Comparison of ENCODE assay signal across 9 cellular contexts in the genomic region with DNA sequence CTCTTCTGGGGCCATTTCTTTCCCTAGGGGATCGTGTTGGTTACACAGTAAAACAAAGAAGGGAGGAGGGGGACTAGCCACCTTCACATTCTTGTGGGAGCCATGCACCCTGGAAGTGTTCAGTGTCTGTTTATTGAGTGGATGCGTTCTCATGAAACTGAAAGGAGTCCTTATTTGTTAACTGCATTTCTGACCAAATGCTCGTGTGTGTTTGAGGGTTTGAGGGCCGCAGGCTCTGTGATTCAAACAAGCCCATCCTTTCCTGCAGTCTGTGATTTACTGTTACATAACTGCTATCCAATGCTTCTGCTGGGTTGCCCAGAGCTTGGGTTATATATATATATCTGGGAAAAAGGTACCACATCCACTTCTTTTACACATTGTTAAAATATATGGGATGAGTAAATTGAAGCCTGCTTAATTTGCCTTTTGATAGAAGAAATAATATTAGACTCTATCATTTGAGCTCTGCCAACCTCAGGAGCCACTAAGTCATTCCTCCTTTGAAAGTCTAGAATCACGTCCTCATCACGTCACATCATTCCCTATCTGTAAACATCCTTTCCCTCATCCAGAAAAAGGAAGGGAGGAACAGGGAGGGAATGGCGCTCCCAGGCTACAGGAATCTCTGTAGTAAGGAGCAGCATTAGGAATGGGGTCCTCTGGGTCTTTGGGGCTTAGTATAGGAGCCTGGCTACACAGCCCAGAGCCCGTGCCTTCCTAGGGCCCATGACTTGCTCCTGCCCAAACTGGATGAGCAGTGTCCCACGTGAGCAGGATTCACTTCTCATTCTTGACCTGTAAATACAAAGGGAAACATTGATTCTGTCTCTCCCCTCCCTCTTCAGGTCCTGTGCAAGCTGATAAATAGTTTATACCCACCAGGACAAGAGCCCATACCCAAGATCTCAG. TPM values are rescaled to one million over a fixed set of nuclear protein-coding genes. Genes with fewer than 3 reads are reported as not detected.
DNase-seq lines count a peak whose midpoint lies in the region; ATAC-seq, FAIRE-seq and TF ChIP-seq lines count a peak whose summit lies in the region.
"Had no signal": no experiment of that assay in that cellular context is flagged by ENCODE, and none has a peak within 500 bp of the region (broad histone marks: within the 10 kb centered on the region; RNA-seq: fewer than 3 reads in every experiment).

No MANE protein-coding gene starts in this region.

- H3K9me2 ChIP-seq in SK-N-SH, result no peaks in the 10 kb centered on the region

- no peak for FAIRE-seq in HepG2 (lab: Jason Lieb, UNC)
- FAIRE-seq: K562 had no signal

- CTCF ChIA-PET in HepG2 (lab: Yijun Ruan, JAX; ENCODE audit: low intra/inter-chr PET ratio, low total read pairs), result no interaction called here
- CTCF ChIA-PET in SK-N-SH (lab: Yijun Ruan, JAX), result interaction anchor here (1.0 to 14.5 kb wide), 8 partner anchors 10 to 284 kb away, joined by 3 to 165 read pairs (median 11); a partner anchor contains a TSS

- H3F3A ChIP-seq in SK-N-SH (replicated peaks; ENCODE audit: insufficient read depth), result no peaks in the 10 kb centered on the region

- no TSS peak for BruUV-seq in HepG2 (replicated peaks; lab: Mats Ljungman, UMichigan)

- H4K20me1 ChIP-seq in HepG2 (ENCODE audit: insufficient read depth, low read length) (no peaks in the 10 kb centered on the region), SK-N-SH (ENCODE audit: insufficient read depth) (no peaks in the 10 kb centered on the region)

- H3K27ac ChIP-seq in HepG2 (ENCODE audit: extremely low read length, insufficient read depth, low read length) (no peak overlapping the region), right lobe of liver (no peak overlapping the region), SK-N-SH (ENCODE audit: low read depth in 2 of 2, low read length in 1 of 2) (peak overlapping the region; percentile 29 to 96; a peak in 3 of 4 replicates), iPS DF 6.9 (ENCODE audit: low read length) (no peak overlapping the region), temporal lobe (ENCODE audit: low read depth, low read length) (peak overlapping the region; percentile 59)

- whole genome bisulfite sequencing in HepG2 (ENCODE audit: low lambda C conversion rate), result 27% methylated on average over 9 of the region's 9 CpGs
- 82% methylated on average over 8 of the region's 9 CpGs for WGBS in right lobe of liver (ENCODE audit: insufficient coverage, low coverage, low lambda C conversion rate, missing lambda C conversion rate)
- 42% methylated on average over 9 of the region's 9 CpGs for WGBS in SK-N-SH (ENCODE audit: low lambda C conversion rate)
- no CpG with 5 or more reads among the region's 9 CpGs for WGBS in iPS DF 6.9 (ENCODE audit: insufficient coverage, insufficient read length)

- H3K4me3 ChIP-seq in HepG2 (replicated peaks in 1 of 3; ENCODE audit: insufficient read depth in 1 of 3, low read depth in 2 of 3, low read length in 3 of 3), result peak overlapping the region in 1 of 3 experiments; percentile 68; a peak in 2 of 6 replicates
- no peak overlapping the region for H3K4me3 ChIP-seq in right lobe of liver
- H3K4me3 ChIP-seq in SK-N-SH (ENCODE audit: low read depth in 2 of 2, low read length in 1 of 2), result peak overlapping the region; percentile 61 to 77
- peak overlapping the region; percentile 85; the same call in 1 of the 2 replicates for H3K4me3 ChIP-seq in iPS DF 6.9 (ENCODE audit: low read length)
- H3K4me3 ChIP-seq: K562 had no signal

- no peaks in the 10 kb centered on the region for H3K79me2 ChIP-seq in HepG2 (ENCODE audit: insufficient read depth, low read length)
- H3K79me2 ChIP-seq in SK-N-SH (ENCODE audit: insufficient read depth), result no peaks in the 10 kb centered on the region

- H3K4me1 ChIP-seq in HepG2 (ENCODE audit: insufficient read depth, low read length) (peaks cover 28% of the 10 kb centered on the region), right lobe of liver (peaks cover 0 to 11% (median 4%) of the 10 kb centered on the region in 4 donors), SK-N-SH (ENCODE audit: control insufficient read depth in 1 of 2, insufficient read depth in 2 of 2, low read depth in 1 of 2, low read length in 1 of 2) (peaks cover 12 to 33% of the 10 kb centered on the region in 2 experiments; a peak in 3 of 4 replicates), iPS DF 6.9 (ENCODE audit: control insufficient read depth, insufficient read depth, low read length) (peaks cover 2% of the 10 kb centered on the region; the same call in 1 of the 2 replicates)

- in situ Hi-C loops in HepG2 (cut with HindIII; ENCODE audit: extremely low pct_ligation_motif_present, low pct_unique_long_range_greater_than_20kb) (no loop called here), KBM-7 (cut with MboI; ENCODE audit: low pct_unique_long_range_greater_than_20kb, low sequenced_read_pairs) (no loop called here)

- H3K27me3 ChIP-seq in HepG2 (ENCODE audit: control insufficient read depth in 1 of 2, insufficient read depth in 2 of 2, low read length in 2 of 2) (peaks cover 5 to 23% of the 10 kb centered on the region in 2 experiments), right lobe of liver (no peaks in the 10 kb centered on the region), SK-N-SH (ENCODE audit: insufficient read depth) (no peaks in the 10 kb centered on the region), iPS DF 6.9 (ENCODE audit: control insufficient read depth, insufficient read depth, low read length) (no peaks in the 10 kb centered on the region; the same call in 1 of the 2 replicates)

- H3K9me3 ChIP-seq in HepG2 (ENCODE audit: low read length) (no peaks in the 10 kb centered on the region), right lobe of liver (no peaks in the 10 kb centered on the region), SK-N-SH (no peaks in the 10 kb centered on the region), iPS DF 6.9 (ENCODE audit: control insufficient read depth, insufficient read depth, low read length) (no peaks in the 10 kb centered on the region)

- TF ChIP-seq RAD21 in HepG2 (CRISPR knock-in tag; IDR thresholded peaks at IDR 0.05) (no peak), SK-N-SH (IDR thresholded peaks at IDR 0.05; ENCODE audit: low read length) (no peak)

- H2AFZ ChIP-seq in HepG2 (ENCODE audit: low read length) (peak overlapping the region; percentile 56), SK-N-SH (ENCODE audit: low read depth) (peak overlapping the region; percentile 94)

- TF ChIP-seq EP300 in HepG2 (IDR thresholded peaks at IDR 0.05; ENCODE audit: low read depth in 2 of 2, low read length in 2 of 2) (no peak), HepG2 (CRISPR knock-in tag; IDR thresholded peaks at IDR 0.05; ENCODE audit: borderline replicate concordance) (no peak), SK-N-SH (IDR thresholded peaks at IDR 0.05; ENCODE audit: borderline replicate concordance in 1 of 2, low read depth in 1 of 2, low read length in 1 of 2) (no peak)

- ATAC-seq in HepG2, result peak; percentile 13; the same call in 2 of the 3 replicates
- no peak for ATAC-seq in right lobe of liver
- no peak for ATAC-seq in omental fat pad (ENCODE audit: low FRiP score)
- ATAC-seq: K562 had no signal

- peak overlapping the region; percentile 89 for H3K4me2 ChIP-seq in HepG2 (ENCODE audit: low read depth, low read length)
- H3K4me2 ChIP-seq in SK-N-SH, result peak overlapping the region; percentile 84

- intact Hi-C loops in HepG2 (cut with micrococcal nuclease; ENCODE audit: unreplicated experiment), result no loop called here
- intact Hi-C loops in right lobe of liver (cut with DNase I), result no loop called here

- H3K9ac ChIP-seq in HepG2 (ENCODE audit: insufficient read depth, low read depth, low read length), result no peak overlapping the region
- peak overlapping the region; percentile 61 for H3K9ac ChIP-seq in SK-N-SH

- H3K36me3 ChIP-seq in HepG2 (replicated peaks in 1 of 2; ENCODE audit: control insufficient read depth in 1 of 2, insufficient read depth in 2 of 2, low read length in 2 of 2) (no peaks in the 10 kb centered on the region), right lobe of liver (no peaks in the 10 kb centered on the region), SK-N-SH (replicated peaks in 1 of 2; ENCODE audit: control insufficient read depth in 1 of 2, insufficient read depth in 2 of 2, low read length in 1 of 2) (peaks cover 0 to 3% of the 10 kb centered on the region in 2 experiments), iPS DF 6.9 (ENCODE audit: control insufficient read depth, insufficient read depth, low read length) (no peaks in the 10 kb centered on the region)

- POLR2A ChIA-PET in HepG2 (lab: Yijun Ruan, JAX), result interaction anchor here (2.0 kb wide), 1 partner anchor 21 kb away, joined by 11 read pairs; a partner anchor contains a TSS
- POLR2A ChIA-PET in SK-N-SH (lab: Yijun Ruan, JAX), result interaction anchor here (0.9 to 3.0 kb wide), 4 partner anchors 13 to 322 kb away, joined by 3 to 20 read pairs (median 8); a partner anchor contains a TSS

- no peak for TF ChIP-seq CTCF in HepG2 (CRISPR knock-in tag; IDR thresholded peaks at IDR 0.05)
- TF ChIP-seq CTCF in right lobe of liver (IDR thresholded peaks at IDR 0.05), result no peak
- TF ChIP-seq CTCF in SK-N-SH (IDR thresholded peaks at IDR 0.05), result no peak
- TF ChIP-seq CTCF in omental fat pad (IDR thresholded peaks at IDR 0.05), result no peak

- DNase-seq in HepG2 (ENCODE audit: low spot score), result no peak
- DNase-seq in right lobe of liver, result no peak
- peak; percentile 32 for DNase-seq in SK-N-SH
- no peak for DNase-seq in iPS DF 6.9 (ENCODE audit: low read depth, low spot score)
- no peak for DNase-seq in omental fat pad (ENCODE audit: low spot score)
- DNase-seq in KBM-7, result no peak
- DNase-seq in HK-2 (ENCODE audit: unreplicated experiment), result no peak

- no peak for TF ChIP-seq POLR2A in HepG2 (IDR thresholded peaks at IDR 0.05; ENCODE audit: insufficient read depth in 1 of 2, low read depth in 2 of 2, low read length in 2 of 2)
- no peak for TF ChIP-seq POLR2A in right lobe of liver (IDR thresholded peaks at IDR 0.05)

RNA-seq across cellular contexts. Expression of a gene that starts 1.5 kb away (rescaled TPM):
- total RNA-seq in HepG2 (2016; rRNA removed; fragmentation: Illumina TruSeq; extraction: Trizol), result 0.80 and 0.91 TPM in 2 replicates
- 0.40 and 0.71 TPM in 2 replicates for total RNA-seq in HepG2 (2016; cell fraction: cytosol; rRNA removed; fragmentation: Illumina TruSeq; extraction: Trizol; ENCODE audit: low read depth)
- 0.43 and 0.77 TPM in 2 replicates for total RNA-seq in HepG2 (2016; cell fraction: insoluble cytoplasmic fraction; rRNA removed; fragmentation: Illumina TruSeq; extraction: Trizol)
- 0.34 and 0.86 TPM in 2 replicates for total RNA-seq in HepG2 (2016; cell fraction: membrane; rRNA removed; fragmentation: Illumina TruSeq; extraction: Trizol)
- not detected in 2 replicates for total RNA-seq in HepG2 (2016; cell fraction: nucleus; rRNA removed; fragmentation: Illumina TruSeq; extraction: Trizol)
- 0.51 and 0.60 TPM in 2 replicates for polyA plus RNA-seq in HepG2 (2011; rRNA removed)
- 0.35 and 0.43 TPM in 2 replicates for polyA plus RNA-seq in HepG2 (2011; cell fraction: cytosol; rRNA removed)
- 0.45 and 0.47 TPM in 2 replicates for polyA plus RNA-seq in HepG2 (2011; cell fraction: nucleus; rRNA removed)
- polyA plus RNA-seq in HepG2 (2012), result not detected in 2 replicates
- 0.47 and 0.54 TPM in 2 replicates for polyA plus RNA-seq in HepG2 (2016; cell fraction: cytosol; fragmentation: Illumina TruSeq; extraction: Trizol; ENCODE audit: low read depth)
- 0.81 and 0.86 TPM in 2 replicates for polyA plus RNA-seq in HepG2 (2016; cell fraction: insoluble cytoplasmic fraction; fragmentation: Illumina TruSeq; extraction: Trizol; ENCODE audit: low read depth)
- polyA plus RNA-seq in HepG2 (2016; cell fraction: membrane; fragmentation: Illumina TruSeq; extraction: Trizol; ENCODE audit: low read depth), result 0.52 and 0.73 TPM in 2 replicates
- polyA plus RNA-seq in HepG2 (2016; cell fraction: nucleus; fragmentation: Illumina TruSeq; extraction: Trizol; ENCODE audit: insufficient read depth, low read depth), result 0.87 TPM in 1 of 2 replicates, not detected in the other
- polyA minus RNA-seq in HepG2 (2011; rRNA and poly(A)+ RNA removed; ENCODE audit: low replicate concordance), result 0.44 TPM in 1 of 2 replicates, not detected in the other
- not detected in 2 replicates for polyA minus RNA-seq in HepG2 (2011; cell fraction: cytosol; rRNA and poly(A)+ RNA removed)
- polyA minus RNA-seq in HepG2 (2011; cell fraction: nucleus; rRNA and poly(A)+ RNA removed), result not detected in 2 replicates
- not detected for total RNA-seq in right lobe of liver
- 19.6 and 24.2 TPM in 2 replicates for polyA plus RNA-seq in SK-N-SH (2012; rRNA removed)
- 17.9 and 22.6 TPM in 2 replicates for polyA plus RNA-seq in SK-N-SH (2012; cell fraction: cytosol; rRNA removed)
- polyA plus RNA-seq in SK-N-SH (2012; cell fraction: nucleus; rRNA removed), result 16.1 and 16.2 TPM in 2 replicates
- 105 TPM for total RNA-seq in temporal lobe
- total RNA-seq in omental fat pad, result under 1 TPM in 1 of 4 donors, not detected in 3; 0.65 TPM
- total RNA-seq: K562 had no signal

RNA-seq across cellular contexts. Expression of a gene that starts 21.4 kb away (rescaled TPM):
- 50.2 and 84.8 TPM in 2 replicates for total RNA-seq in HepG2 (2016; rRNA removed; fragmentation: Illumina TruSeq; extraction: Trizol)
- total RNA-seq in HepG2 (2016; cell fraction: cytosol; rRNA removed; fragmentation: Illumina TruSeq; extraction: Trizol; ENCODE audit: low read depth), result 3.8 and 4.5 TPM in 2 replicates
- total RNA-seq in HepG2 (2016; cell fraction: insoluble cytoplasmic fraction; rRNA removed; fragmentation: Illumina TruSeq; extraction: Trizol), result 50.2 and 84.9 TPM in 2 replicates
- 13.5 and 16.1 TPM in 2 replicates for total RNA-seq in HepG2 (2016; cell fraction: membrane; rRNA removed; fragmentation: Illumina TruSeq; extraction: Trizol)
- total RNA-seq in HepG2 (2016; cell fraction: nucleus; rRNA removed; fragmentation: Illumina TruSeq; extraction: Trizol), result 27.8 and 30.5 TPM in 2 replicates
- polyA plus RNA-seq in HepG2 (2011; rRNA removed), result 16.7 and 22.8 TPM in 2 replicates
- polyA plus RNA-seq in HepG2 (2011; cell fraction: cytosol; rRNA removed), result 9.7 and 13.8 TPM in 2 replicates
- polyA plus RNA-seq in HepG2 (2011; cell fraction: nucleus; rRNA removed), result 7.1 and 8.8 TPM in 2 replicates
- polyA plus RNA-seq in HepG2 (2012), result 16.3 and 20.8 TPM in 2 replicates
- 2.6 and 3.0 TPM in 2 replicates for polyA plus RNA-seq in HepG2 (2016; cell fraction: cytosol; fragmentation: Illumina TruSeq; extraction: Trizol; ENCODE audit: low read depth)
- polyA plus RNA-seq in HepG2 (2016; cell fraction: insoluble cytoplasmic fraction; fragmentation: Illumina TruSeq; extraction: Trizol; ENCODE audit: low read depth), result 62.4 and 64.2 TPM in 2 replicates
- polyA plus RNA-seq in HepG2 (2016; cell fraction: membrane; fragmentation: Illumina TruSeq; extraction: Trizol; ENCODE audit: low read depth), result 7.6 and 8.6 TPM in 2 replicates
- 33.2 and 36.3 TPM in 2 replicates for polyA plus RNA-seq in HepG2 (2016; cell fraction: nucleus; fragmentation: Illumina TruSeq; extraction: Trizol; ENCODE audit: insufficient read depth, low read depth)
- 18.4 and 19.3 TPM in 2 replicates for polyA minus RNA-seq in HepG2 (2011; rRNA and poly(A)+ RNA removed; ENCODE audit: low replicate concordance)
- polyA minus RNA-seq in HepG2 (2011; cell fraction: cytosol; rRNA and poly(A)+ RNA removed), result 20.8 and 25.8 TPM in 2 replicates
- polyA minus RNA-seq in HepG2 (2011; cell fraction: nucleus; rRNA and poly(A)+ RNA removed), result 22.8 and 24.7 TPM in 2 replicates
- total RNA-seq in right lobe of liver, result 10 to 100 TPM; 16.7 to 25.2 (median 20.8) TPM
- 14.8 and 18.3 TPM in 2 replicates for polyA plus RNA-seq in SK-N-SH (2012; rRNA removed)
- 21.0 and 22.0 TPM in 2 replicates for polyA plus RNA-seq in SK-N-SH (2012; cell fraction: cytosol; rRNA removed)
- polyA plus RNA-seq in SK-N-SH (2012; cell fraction: nucleus; rRNA removed), result 6.4 and 16.8 TPM in 2 replicates
- total RNA-seq in temporal lobe, result 48.9 TPM
- total RNA-seq in omental fat pad, result 10 to 100 TPM in 3 of 4 donors, 1 to 10 TPM in 1; 9.5 to 27.4 (median 17.3) TPM

RNA-seq across cellular contexts. Expression of a gene that starts 34.4 kb away (rescaled TPM):
- total RNA-seq in HepG2 (2016; rRNA removed; fragmentation: Illumina TruSeq; extraction: Trizol) (not detected in 2 replicates), right lobe of liver (not detected), temporal lobe (not detected), omental fat pad (not detected)
- not detected in 2 replicates for total RNA-seq in HepG2 (2016; cell fraction: cytosol; rRNA removed; fragmentation: Illumina TruSeq; extraction: Trizol; ENCODE audit: low read depth)
- not detected in 2 replicates for total RNA-seq in HepG2 (2016; cell fraction: insoluble cytoplasmic fraction; rRNA removed; fragmentation: Illumina TruSeq; extraction: Trizol)
- total RNA-seq in HepG2 (2016; cell fraction: membrane; rRNA removed; fragmentation: Illumina TruSeq; extraction: Trizol), result not detected in 2 replicates
- not detected in 2 replicates for total RNA-seq in HepG2 (2016; cell fraction: nucleus; rRNA removed; fragmentation: Illumina TruSeq; extraction: Trizol)
- polyA plus RNA-seq in HepG2 (2011; rRNA removed) (not detected in 2 replicates), SK-N-SH (2012; rRNA removed) (0.02 and 0.03 TPM in 2 replicates)
- polyA plus RNA-seq in HepG2 (2011; cell fraction: cytosol; rRNA removed), result not detected in 2 replicates
- polyA plus RNA-seq in HepG2 (2011; cell fraction: nucleus; rRNA removed), result not detected in 2 replicates
- polyA plus RNA-seq in HepG2 (2012), result not detected in 2 replicates
- not detected in 2 replicates for polyA plus RNA-seq in HepG2 (2016; cell fraction: cytosol; fragmentation: Illumina TruSeq; extraction: Trizol; ENCODE audit: low read depth)
- not detected in 2 replicates for polyA plus RNA-seq in HepG2 (2016; cell fraction: insoluble cytoplasmic fraction; fragmentation: Illumina TruSeq; extraction: Trizol; ENCODE audit: low read depth)
- not detected in 2 replicates for polyA plus RNA-seq in HepG2 (2016; cell fraction: membrane; fragmentation: Illumina TruSeq; extraction: Trizol; ENCODE audit: low read depth)
- not detected in 2 replicates for polyA plus RNA-seq in HepG2 (2016; cell fraction: nucleus; fragmentation: Illumina TruSeq; extraction: Trizol; ENCODE audit: insufficient read depth, low read depth)
- not detected in 2 replicates for polyA minus RNA-seq in HepG2 (2011; rRNA and poly(A)+ RNA removed; ENCODE audit: low replicate concordance)
- not detected in 2 replicates for polyA minus RNA-seq in HepG2 (2011; cell fraction: cytosol; rRNA and poly(A)+ RNA removed)
- polyA minus RNA-seq in HepG2 (2011; cell fraction: nucleus; rRNA and poly(A)+ RNA removed), result not detected in 2 replicates
- polyA plus RNA-seq in SK-N-SH (2012; cell fraction: cytosol; rRNA removed), result 0.01 TPM in 2 replicates
- not detected in 2 replicates for polyA plus RNA-seq in SK-N-SH (2012; cell fraction: nucleus; rRNA removed)
- total RNA-seq: K562 had no signal
- polyA plus RNA-seq: K562 had no signal

Comparison
In these comparisons a context has a peak if more than half of its experiments do, and no peak if none do; other contexts are left out.
1. H3K27ac ChIP-seq: peak in SK-N-SH (2 of 2) and temporal lobe (single experiment); none in HepG2 (single experiment), right lobe of liver (0 of 3) and iPS DF 6.9 (single experiment).
2. H3K4me3 ChIP-seq: peak in SK-N-SH (2 of 2) and iPS DF 6.9 (single experiment); none in right lobe of liver (0 of 3).
3. RNA of a gene that starts 1.5 kb away (total RNA-seq): 105 TPM in temporal lobe (single experiment); 0.34 to 0.91 TPM in HepG2, 0.65 TPM in omental fat pad and not detected in right lobe of liver; every median in the first group is over 10 times any median in the second.